ENCODE assay signal across 9 cellular contexts in the genomic region with DNA sequence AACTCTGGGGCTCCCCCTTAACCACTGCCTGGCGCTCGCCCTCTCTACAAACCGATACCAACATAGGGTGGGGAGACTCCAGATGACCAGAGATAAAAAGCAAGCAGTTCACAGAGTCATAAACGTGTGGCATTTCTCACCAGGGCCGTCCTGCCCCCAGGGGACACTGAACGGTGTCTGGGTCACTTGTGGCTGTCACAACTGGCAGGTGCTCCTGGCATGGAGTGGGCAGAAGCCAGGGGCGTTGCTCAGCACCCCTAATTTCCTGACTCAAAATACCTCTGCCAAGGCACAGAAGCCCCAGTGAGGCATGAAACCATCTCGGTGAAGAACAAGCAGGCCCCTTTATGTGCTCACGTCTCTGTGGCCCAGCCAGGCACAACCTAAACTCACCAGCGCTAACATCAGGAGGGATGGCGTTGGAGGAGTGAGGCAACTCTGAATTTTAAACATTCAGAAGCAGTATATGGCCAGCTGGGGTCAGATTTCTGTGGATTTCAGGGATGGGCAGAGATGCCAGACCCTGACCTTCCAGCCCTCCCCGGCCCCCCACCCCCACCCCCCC. TPM values are rescaled to one million over a fixed set of nuclear protein-coding genes. Genes with fewer than 3 reads are reported as not detected.
A peak's percentile ranks its signal among the peaks of the same experiment; 100 is the strongest.
DNase-seq lines count a peak whose midpoint lies in the region; ATAC-seq and TF ChIP-seq lines count a peak whose summit lies in the region.
"Had no signal": no experiment of that assay in that cellular context is flagged by ENCODE, and none has a peak within 500 bp of the region (broad histone marks: within the 10 kb centered on the region; RNA-seq: fewer than 3 reads in every experiment).

No MANE protein-coding gene starts in this region.

- H3K4me3 ChIP-seq in heart right ventricle (peak overlapping the region in 7 of 10 donors; percentile 65 to 96 (median 92)), mesenchymal stem cell (ENCODE audit: insufficient read depth in 1 of 2, low read depth in 1 of 2, low read length in 2 of 2) (peak overlapping the region in 1 of 2 experiments; percentile 68), urinary bladder (ENCODE audit: low read depth, low read length) (peak overlapping the region; percentile 99)

- peaks cover 0 to 15% (median 0%) of the 10 kb centered on the region in 9 donors for H3K36me3 ChIP-seq in heart right ventricle
- H3K36me3 ChIP-seq in mesenchymal stem cell (ENCODE audit: control insufficient read depth in 1 of 2, insufficient read depth in 2 of 2, low read depth in 1 of 2, low read length in 2 of 2), result peaks cover 0 to 42% of the 10 kb centered on the region in 2 experiments
- H3K36me3 ChIP-seq in urinary bladder (ENCODE audit: insufficient read depth), result no peaks in the 10 kb centered on the region

- no peak overlapping the region for H2AFZ ChIP-seq in mesenchymal stem cell (ENCODE audit: low read depth, low read length)

- H3K27me3 ChIP-seq in heart right ventricle, result no peaks in the 10 kb centered on the region
- no peaks in the 10 kb centered on the region for H3K27me3 ChIP-seq in mesenchymal stem cell (ENCODE audit: control insufficient read depth in 1 of 2, insufficient read depth in 1 of 2, low read length in 2 of 2)

- peak overlapping the region; percentile 40 for H3K4me3 Mint-ChIP-seq in activated naive CD8-positive, alpha-beta T cell treated with anti-CD3 and anti-CD28 coated beads for 36 hours

- H3K27ac Mint-ChIP-seq in activated naive CD8-positive, alpha-beta T cell treated with anti-CD3 and anti-CD28 coated beads for 36 hours, result peak overlapping the region; percentile 27

- no peak overlapping the region for H3K23ac ChIP-seq in mesenchymal stem cell (ENCODE audit: low read length in 2 of 2)

- no peaks in the 10 kb centered on the region for H3K9me3 Mint-ChIP-seq in activated naive CD8-positive, alpha-beta T cell treated with anti-CD3 and anti-CD28 coated beads for 36 hours

- no peak overlapping the region for H2BK5ac ChIP-seq in mesenchymal stem cell (ENCODE audit: low read depth, low read length, poor library complexity, severe bottlenecking)

- H2BK120ac ChIP-seq in mesenchymal stem cell (ENCODE audit: low read depth, low read length), result no peak overlapping the region

- peak overlapping the region in 1 of 2 experiments; percentile 16 for H3K18ac ChIP-seq in mesenchymal stem cell (ENCODE audit: low read depth in 1 of 2, low read length in 2 of 2)

- no peaks in the 10 kb centered on the region for H3K79me1 ChIP-seq in mesenchymal stem cell (replicated peaks; ENCODE audit: low read length, poor library complexity, severe bottlenecking)

- H3K9me3 ChIP-seq in heart right ventricle, result no peaks in the 10 kb centered on the region
- H3K9me3 ChIP-seq in mesenchymal stem cell (ENCODE audit: control insufficient read depth, low read length), result no peaks in the 10 kb centered on the region

- DNase-seq in heart right ventricle, result no peak
- DNase-seq in Right ventricle myocardium superior, result no peak
- DNase-seq in activated naive CD8-positive, alpha-beta T cell treated with anti-CD3 and anti-CD28 coated beads for 36 hours, result no peak
- peak; percentile 40 for DNase-seq in mesenchymal stem cell
- DNase-seq in NCI-H1417 treated with DMSO at 0.1 percent for 48 hours (lab: John Stamatoyannopoulos, UW), result no peak
- DNase-seq in omental fat pad (ENCODE audit: low spot score), result no peak
- no peak for DNase-seq in NCI-H187 treated with DMSO at 0.1 percent for 48 hours (lab: John Stamatoyannopoulos, UW)
- DNase-seq: NCI-H2081 treated with DMSO at 0.1 percent for 48 hours had no signal

- peak overlapping the region in 7 of 10 donors; percentile 12 to 95 (median 82) for H3K27ac ChIP-seq in heart right ventricle
- peak overlapping the region; percentile 3 for H3K27ac ChIP-seq in mesenchymal stem cell (ENCODE audit: low read length, poor library complexity, severe bottlenecking)
- H3K27ac ChIP-seq in urinary bladder (ENCODE audit: low read depth), result no peak overlapping the region

- H3K4ac ChIP-seq in mesenchymal stem cell (ENCODE audit: low read depth in 1 of 2, low read length in 2 of 2), result peak overlapping the region; percentile 22 to 27

- H3K4me1 Mint-ChIP-seq in activated naive CD8-positive, alpha-beta T cell treated with anti-CD3 and anti-CD28 coated beads for 36 hours, result peaks cover 13% of the 10 kb centered on the region

- peak overlapping the region; percentile 62 for H3K9ac ChIP-seq in mesenchymal stem cell (ENCODE audit: low read length)

- no peak overlapping the region for H4K91ac ChIP-seq in mesenchymal stem cell (ENCODE audit: low read length)

- no peak overlapping the region for H3K14ac ChIP-seq in mesenchymal stem cell (ENCODE audit: low read length in 2 of 2)

- no peak overlapping the region for H4K8ac ChIP-seq in mesenchymal stem cell (ENCODE audit: low read length)

- H3K36me3 Mint-ChIP-seq in activated naive CD8-positive, alpha-beta T cell treated with anti-CD3 and anti-CD28 coated beads for 36 hours, result no peaks in the 10 kb centered on the region

- H3K4me2 ChIP-seq in mesenchymal stem cell (ENCODE audit: low read length, poor library complexity, severe bottlenecking), result peak overlapping the region; percentile 29

- ATAC-seq in heart right ventricle (peak in 1 of 8 donors; percentile 4), Right ventricle myocardium superior (ENCODE audit: poor library complexity) (no peak), omental fat pad (ENCODE audit: low FRiP score) (no peak)

- no peak overlapping the region for H2AK5ac ChIP-seq in mesenchymal stem cell (ENCODE audit: low read length, severe bottlenecking)

- 47 to 54% methylated on average over 12 of the region's 12 CpGs for WGBS in heart right ventricle, 2 donors
- WGBS in mesenchymal stem cell, result 79% methylated on average over 7 of the region's 12 CpGs
- WGBS in urinary bladder, result 45% methylated on average over 12 of the region's 12 CpGs

- no peak for TF ChIP-seq CTCF in heart right ventricle (IDR thresholded peaks at IDR 0.05)
- no peak for TF ChIP-seq CTCF in omental fat pad (IDR thresholded peaks at IDR 0.05)

- no peaks in the 10 kb centered on the region for H3K27me3 Mint-ChIP-seq in activated naive CD8-positive, alpha-beta T cell treated with anti-CD3 and anti-CD28 coated beads for 36 hours

- H3K4me1 ChIP-seq in heart right ventricle (peaks cover 0 to 29% (median 14%) of the 10 kb centered on the region in 9 donors), mesenchymal stem cell (ENCODE audit: control insufficient read depth, insufficient read depth, low read depth, low read length) (peaks cover 42% of the 10 kb centered on the region), urinary bladder (ENCODE audit: insufficient read depth) (no peaks in the 10 kb centered on the region)

- no peak overlapping the region for H2BK15ac ChIP-seq in mesenchymal stem cell (ENCODE audit: low read depth, poor library complexity, severe bottlenecking)

- intact Hi-C loops in heart right ventricle (cut with DNase I) (loop anchor here in 3 of 10 donors (2.0 kb wide), 3 partner anchors 28 to 32 kb away; no protein-coding TSS in a partner anchor), Right ventricle myocardium superior (cut with DNase I) (no loop called here)

- peak overlapping the region; percentile 8 to 34 for H2BK12ac ChIP-seq in mesenchymal stem cell (ENCODE audit: low read length in 2 of 2)

RNA-seq across cellular contexts. Expression of a gene that starts 1.8 kb away (rescaled TPM):
- total RNA-seq in heart right ventricle (10 to 100 TPM; 28.2 to 46.6 (median 36.3) TPM), Right ventricle myocardium superior (31.6 TPM), urinary bladder (17.1 TPM), omental fat pad (10 to 100 TPM; 16.1 to 21.1 (median 17.4) TPM)
- polyA plus RNA-seq in heart right ventricle (10 to 100 TPM; 18.3 to 18.9 TPM), urinary bladder (60.8 TPM)
- total RNA-seq in activated naive CD8-positive, alpha-beta T cell treated with anti-CD3 and anti-CD28 coated beads for 36 hours, result 10 to 100 TPM; 12.9 to 14.8 TPM
- polyA plus RNA-seq in mesenchymal stem cell (2013, experiment 1 of 2), result 52.2 TPM
- 51.8 TPM for polyA plus RNA-seq in mesenchymal stem cell (2013, experiment 2 of 2)

RNA-seq across cellular contexts. Expression of a gene that starts 9.7 kb away (rescaled TPM):
- total RNA-seq in heart right ventricle, result under 1 TPM in 3 of 10 donors, not detected in 7; 0.15 to 0.49 (median 0.34) TPM
- under 1 TPM in 1 of 2 donors, not detected in 1; 0.06 TPM for polyA plus RNA-seq in heart right ventricle
- total RNA-seq in Right ventricle myocardium superior, result not detected
- total RNA-seq in activated naive CD8-positive, alpha-beta T cell treated with anti-CD3 and anti-CD28 coated beads for 36 hours, result under 1 TPM; 0.24 to 0.39 TPM
- not detected for polyA plus RNA-seq in mesenchymal stem cell (2013, experiment 1 of 2)
- polyA plus RNA-seq in mesenchymal stem cell (2013, experiment 2 of 2), result not detected
- 3.1 TPM for total RNA-seq in urinary bladder
- polyA plus RNA-seq in urinary bladder, result 2.8 TPM
- total RNA-seq in omental fat pad, result 1 to 10 TPM in 1 of 4 donors, under 1 TPM in 2, not detected in 1; 0.60 to 1.2 (median 0.88) TPM
